ENCODE assay signal across 24 cellular contexts in genomic region chr10:47217123-47217522, GRCh38.
"Had no signal": no experiment of that assay in that cellular context is flagged by ENCODE, and none has a peak within 500 bp of the region (broad histone marks: within the 10 kb centered on the region; RNA-seq: fewer than 3 reads in every experiment).

No MANE protein-coding gene starts in this region.

- H3K9ac ChIP-seq: neural progenitor cell, parathyroid adenoma had no signal

- H3K4me3 Mint-ChIP-seq: dendritic cell treated with granulocyte-macrophage colony-stimulating factor and Interleukin-4, amounts not matched to agents 40 ng/mL and 50 ng/mL, for 4 days; endodermal cell; naive B cell; nephron; neural progenitor cell; stimulated activated naive B cell treated with anti-CD40 and anti-IgM and Interleukin-4, amounts not matched to agents 10 μg/mL and 1 μg/mL and 100 μg/mL, for 72 hours had no signal

- H3K27ac Mint-ChIP-seq: dendritic cell treated with granulocyte-macrophage colony-stimulating factor and Interleukin-4, amounts not matched to agents 40 ng/mL and 50 ng/mL, for 4 days; endodermal cell; naive B cell; nephron; neural progenitor cell; progenitor cell of endocrine pancreas; stimulated activated naive B cell treated with anti-CD40 and anti-IgM and Interleukin-4, amounts not matched to agents 10 μg/mL and 1 μg/mL and 100 μg/mL, for 72 hours had no signal

- H3K79me2 ChIP-seq: parathyroid adenoma had no signal

- H3K27me3 ChIP-seq: gastrocnemius medialis, neural progenitor cell, right lobe of liver, stomach, thyroid gland, vagina had no signal

- H2AFZ ChIP-seq: neural progenitor cell, parathyroid adenoma had no signal

- H3K36me3 Mint-ChIP-seq: naive B cell; neural progenitor cell; stimulated activated naive B cell treated with anti-CD40 and anti-IgM and Interleukin-4, amounts not matched to agents 10 μg/mL and 1 μg/mL and 100 μg/mL, for 72 hours had no signal

- DNase-seq: effector CD8-positive, alpha-beta T cell; foreskin fibroblast; gastrocnemius medialis; head of caudate nucleus; left ventricle myocardium superior; lower lobe of right lung; naive B cell; right lobe of liver; small intestine; stimulated activated CD4-positive, alpha-beta T cell treated with anti-CD3 and anti-CD28 coated beads, Interleukin-15, amount 100 ng/mL, for 24 hours; stimulated activated CD4-positive, alpha-beta T cell treated with anti-CD3 and anti-CD28 coated beads, Interleukin-2, amount 100 ng/mL, for 48 hours; stimulated activated naive B cell treated with anti-CD40 and anti-IgM and Interleukin-4, amounts not matched to agents 10 μg/mL and 1 μg/mL and 100 μg/mL, for 72 hours; stomach; thyroid gland; trophoblast cell had no signal

- ATAC-seq: esophagus mucosa; left ventricle myocardium superior; lower lobe of right lung; right lobe of liver; stimulated activated naive B cell treated with anti-CD40 and anti-IgM and Interleukin-4, amounts not matched to agents 10 μg/mL and 1 μg/mL and 100 μg/mL, for 72 hours had no signal

- H3K4me2 ChIP-seq: neural progenitor cell had no signal

- H3K4me3 ChIP-seq: gastrocnemius medialis, lower lobe of right lung, neural progenitor cell, right lobe of liver, stomach, thyroid gland, vagina had no signal

- H3K4me1 Mint-ChIP-seq: naive B cell; nephron; stimulated activated naive B cell treated with anti-CD40 and anti-IgM and Interleukin-4, amounts not matched to agents 10 μg/mL and 1 μg/mL and 100 μg/mL, for 72 hours had no signal

- H3K36me3 ChIP-seq: gastrocnemius medialis, lower lobe of right lung, neural progenitor cell, right lobe of liver, stomach, thyroid gland, vagina had no signal

- H3K9me3 ChIP-seq: gastrocnemius medialis, lower lobe of right lung, right lobe of liver, thyroid gland, vagina had no signal

- H3K4me1 ChIP-seq: lower lobe of right lung, neural progenitor cell, parathyroid adenoma, right lobe of liver, stomach, thyroid gland, vagina had no signal

- H3K27ac ChIP-seq: epithelial cell of prostate, gastrocnemius medialis, lower lobe of right lung, neural progenitor cell, parathyroid adenoma, right lobe of liver, stomach, thyroid gland, vagina had no signal
